In genomic region chr16:84186685-84187437, GRCh38 we compare ENCODE assay signal across 8 cellular contexts. TPM values are rescaled to one million over a fixed set of nuclear protein-coding genes. Genes with fewer than 3 reads are reported as not detected.
DNase-seq lines count a peak whose midpoint lies in the region; ATAC-seq and TF ChIP-seq lines count a peak whose summit lies in the region.

Gene TAF1C, minus strand, starts transcription at chr16:84187057. Its CDS starts 2,069 bp downstream, at chr16:84184988.

- H3K27ac Mint-ChIP-seq in type B pancreatic cell = peak within 1 kb of the TSS; percentile 66

- intact Hi-C loops in cardiac septum (cut with DNase I) = loop anchor here (2.0 to 10.0 kb wide), 3 partner anchors 100 to 298 kb away; partner anchors contain the start of gene NECAB2

- H3K9me3 Mint-ChIP-seq in type B pancreatic cell = no peaks in the 10 kb centered on the region

- TF ChIP-seq CTCF in GM12873 (IDR thresholded peaks at IDR 0.05; ENCODE audit: insufficient read depth, low read depth, low read length, missing control alignments) = peak; percentile 92
- peak; percentile 97 for TF ChIP-seq CTCF in type B pancreatic cell (conservative IDR thresholded peaks at IDR 0.05)

- peak within 1 kb of the TSS; percentile 96 for H3K4me3 Mint-ChIP-seq in type B pancreatic cell

- peak; percentile 90 to 95 (median 94) for DNase-seq in NCI-H1417 (lab: John Stamatoyannopoulos, UW)
- DNase-seq in T follicular helper cell (ENCODE audit: low read depth) = peak; percentile 80
- peak; percentile 98 for DNase-seq in adipocyte (ENCODE audit: low read depth)
- peak; percentile 95 for DNase-seq in cardiac septum (ENCODE audit: low spot score)
- DNase-seq in pons (ENCODE audit: low spot score) = peak; percentile 95
- peak; percentile 94 for DNase-seq in type B pancreatic cell (ENCODE audit: extremely low spot score, unreplicated experiment)

- H3K27me3 Mint-ChIP-seq in type B pancreatic cell = no peaks in the 10 kb centered on the region

- ATAC-seq in HG02759 (IDR thresholded peaks at IDR 0.05; ENCODE audit: unreplicated experiment) = peak; percentile 96

- H3K4me3 ChIP-seq in adipocyte (ENCODE audit: low read length) = peak within 1 kb of the TSS; percentile 93

- peaks cover under 1% of the 10 kb centered on the region for H3K27me3 ChIP-seq in adipocyte (replicated peaks; ENCODE audit: control insufficient read depth, insufficient read depth, low read length)

- peaks cover 5% of the 10 kb centered on the region for H3K36me3 Mint-ChIP-seq in type B pancreatic cell

- peaks cover 10% of the 10 kb centered on the region for H3K4me1 Mint-ChIP-seq in type B pancreatic cell (ENCODE audit: unreplicated experiment)

- H3K9me3 ChIP-seq in adipocyte (ENCODE audit: control insufficient read depth, low read length) = no peaks in the 10 kb centered on the region

- H3K9ac ChIP-seq in adipocyte (ENCODE audit: low read length) = peak within 1 kb of the TSS; percentile 96

- no peaks in the 10 kb centered on the region for H3K4me1 ChIP-seq in adipocyte (ENCODE audit: control insufficient read depth, insufficient read depth, low read length)

- peaks cover 16% of the 10 kb centered on the region for H3K36me3 ChIP-seq in adipocyte (ENCODE audit: control insufficient read depth, insufficient read depth, low read length, severe bottlenecking)

RNA-seq across cellular contexts. Expression of gene TAF1C, which starts in this region (rescaled TPM):
- 20.9 TPM for total RNA-seq in cardiac septum
- 66.9 and 83.7 TPM in 2 replicates for total RNA-seq in type B pancreatic cell (ENCODE audit: low replicate concordance)

Comparison
In these comparisons a context has a peak if more than half of its experiments do, and no peak if none do; other contexts are left out.
1. Peak in every context shown above with its lines: DNase-seq, ATAC-seq and H3K4me3 ChIP-seq.